In the genomic region with DNA sequence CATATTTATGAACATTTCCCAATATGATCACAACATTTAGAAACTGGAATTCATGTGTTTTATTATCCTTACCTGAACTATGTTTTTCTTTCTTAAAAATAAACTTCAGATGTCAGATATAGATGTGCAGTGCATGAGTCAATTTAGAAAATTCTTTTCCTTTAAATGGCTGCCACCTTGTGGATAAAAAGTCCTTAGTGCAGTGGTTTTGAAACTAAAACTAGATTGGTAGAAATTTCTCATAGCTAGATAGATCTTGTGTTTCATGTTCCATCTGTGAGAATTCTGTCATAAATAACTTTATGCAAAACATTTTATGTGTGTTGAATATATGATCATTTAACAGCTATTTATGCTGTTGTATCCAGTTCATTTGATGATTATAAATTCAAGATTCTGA, we compare ENCODE assay signal across 2 cellular contexts.
TF ChIP-seq lines count a peak whose summit lies in the region.

No MANE protein-coding gene starts in this region.

TF ChIP-seq in GM12878, 131 proteins besides CTCF, POLR2A, EP300 and RAD21 (continued from another document):
- TF ChIP-seq, protein P1, sequence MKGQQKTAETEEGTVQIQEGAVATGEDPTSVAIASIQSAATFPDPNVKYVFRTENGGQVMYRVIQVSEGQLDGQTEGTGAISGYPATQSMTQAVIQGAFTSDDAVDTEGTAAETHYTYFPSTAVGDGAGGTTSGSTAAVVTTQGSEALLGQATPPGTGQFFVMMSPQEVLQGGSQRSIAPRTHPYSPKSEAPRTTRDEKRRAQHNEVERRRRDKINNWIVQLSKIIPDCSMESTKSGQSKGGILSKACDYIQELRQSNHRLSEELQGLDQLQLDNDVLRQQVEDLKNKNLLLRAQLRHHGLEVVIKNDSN (IDR thresholded peaks at IDR 0.05; ENCODE audit: borderline replicate concordance, extremely low read length, insufficient read depth, low read depth, low read length): no peak
- TF ChIP-seq ESRRA (IDR thresholded peaks at IDR 0.05; ENCODE audit: low read length) (no peak), SMC3 (IDR thresholded peaks at IDR 0.05; ENCODE audit: borderline replicate concordance, low read length) (peak; percentile 82; the same call in 1 of the 2 replicates)
- TF ChIP-seq, protein P2, sequence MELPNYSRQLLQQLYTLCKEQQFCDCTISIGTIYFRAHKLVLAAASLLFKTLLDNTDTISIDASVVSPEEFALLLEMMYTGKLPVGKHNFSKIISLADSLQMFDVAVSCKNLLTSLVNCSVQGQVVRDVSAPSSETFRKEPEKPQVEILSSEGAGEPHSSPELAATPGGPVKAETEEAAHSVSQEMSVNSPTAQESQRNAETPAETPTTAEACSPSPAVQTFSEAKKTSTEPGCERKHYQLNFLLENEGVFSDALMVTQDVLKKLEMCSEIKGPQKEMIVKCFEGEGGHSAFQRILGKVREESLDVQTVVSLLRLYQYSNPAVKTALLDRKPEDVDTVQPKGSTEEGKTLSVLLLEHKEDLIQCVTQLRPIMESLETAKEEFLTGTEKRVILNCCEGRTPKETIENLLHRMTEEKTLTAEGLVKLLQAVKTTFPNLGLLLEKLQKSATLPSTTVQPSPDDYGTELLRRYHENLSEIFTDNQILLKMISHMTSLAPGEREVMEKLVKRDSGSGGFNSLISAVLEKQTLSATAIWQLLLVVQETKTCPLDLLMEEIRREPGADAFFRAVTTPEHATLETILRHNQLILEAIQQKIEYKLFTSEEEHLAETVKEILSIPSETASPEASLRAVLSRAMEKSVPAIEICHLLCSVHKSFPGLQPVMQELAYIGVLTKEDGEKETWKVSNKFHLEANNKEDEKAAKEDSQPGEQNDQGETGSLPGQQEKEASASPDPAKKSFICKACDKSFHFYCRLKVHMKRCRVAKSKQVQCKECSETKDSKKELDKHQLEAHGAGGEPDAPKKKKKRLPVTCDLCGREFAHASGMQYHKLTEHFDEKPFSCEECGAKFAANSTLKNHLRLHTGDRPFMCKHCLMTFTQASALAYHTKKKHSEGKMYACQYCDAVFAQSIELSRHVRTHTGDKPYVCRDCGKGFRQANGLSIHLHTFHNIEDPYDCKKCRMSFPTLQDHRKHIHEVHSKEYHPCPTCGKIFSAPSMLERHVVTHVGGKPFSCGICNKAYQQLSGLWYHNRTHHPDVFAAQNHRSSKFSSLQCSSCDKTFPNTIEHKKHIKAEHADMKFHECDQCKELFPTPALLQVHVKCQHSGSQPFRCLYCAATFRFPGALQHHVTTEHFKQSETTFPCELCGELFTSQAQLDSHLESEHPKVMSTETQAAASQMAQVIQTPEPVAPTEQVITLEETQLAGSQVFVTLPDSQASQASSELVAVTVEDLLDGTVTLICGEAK (IDR thresholded peaks at IDR 0.05; ENCODE audit: borderline replicate concordance): peak; percentile 57; the same call in 1 of the 2 replicates
- TF ChIP-seq, protein P3, sequence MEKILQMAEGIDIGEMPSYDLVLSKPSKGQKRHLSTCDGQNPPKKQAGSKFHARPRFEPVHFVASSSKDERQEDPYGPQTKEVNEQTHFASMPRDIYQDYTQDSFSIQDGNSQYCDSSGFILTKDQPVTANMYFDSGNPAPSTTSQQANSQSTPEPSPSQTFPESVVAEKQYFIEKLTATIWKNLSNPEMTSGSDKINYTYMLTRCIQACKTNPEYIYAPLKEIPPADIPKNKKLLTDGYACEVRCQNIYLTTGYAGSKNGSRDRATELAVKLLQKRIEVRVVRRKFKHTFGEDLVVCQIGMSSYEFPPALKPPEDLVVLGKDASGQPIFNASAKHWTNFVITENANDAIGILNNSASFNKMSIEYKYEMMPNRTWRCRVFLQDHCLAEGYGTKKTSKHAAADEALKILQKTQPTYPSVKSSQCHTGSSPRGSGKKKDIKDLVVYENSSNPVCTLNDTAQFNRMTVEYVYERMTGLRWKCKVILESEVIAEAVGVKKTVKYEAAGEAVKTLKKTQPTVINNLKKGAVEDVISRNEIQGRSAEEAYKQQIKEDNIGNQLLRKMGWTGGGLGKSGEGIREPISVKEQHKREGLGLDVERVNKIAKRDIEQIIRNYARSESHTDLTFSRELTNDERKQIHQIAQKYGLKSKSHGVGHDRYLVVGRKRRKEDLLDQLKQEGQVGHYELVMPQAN (conservative IDR thresholded peaks at IDR 0.05): no peak

TF ChIP-seq in WTC11, 78 proteins besides CTCF, POLR2A, EP300 and RAD21 (continued from another document):
- TF ChIP-seq, protein P4, sequence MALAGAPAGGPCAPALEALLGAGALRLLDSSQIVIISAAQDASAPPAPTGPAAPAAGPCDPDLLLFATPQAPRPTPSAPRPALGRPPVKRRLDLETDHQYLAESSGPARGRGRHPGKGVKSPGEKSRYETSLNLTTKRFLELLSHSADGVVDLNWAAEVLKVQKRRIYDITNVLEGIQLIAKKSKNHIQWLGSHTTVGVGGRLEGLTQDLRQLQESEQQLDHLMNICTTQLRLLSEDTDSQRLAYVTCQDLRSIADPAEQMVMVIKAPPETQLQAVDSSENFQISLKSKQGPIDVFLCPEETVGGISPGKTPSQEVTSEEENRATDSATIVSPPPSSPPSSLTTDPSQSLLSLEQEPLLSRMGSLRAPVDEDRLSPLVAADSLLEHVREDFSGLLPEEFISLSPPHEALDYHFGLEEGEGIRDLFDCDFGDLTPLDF (CRISPR knock-in tag; IDR thresholded peaks at IDR 0.05): no peak
- TF ChIP-seq, protein P5, sequence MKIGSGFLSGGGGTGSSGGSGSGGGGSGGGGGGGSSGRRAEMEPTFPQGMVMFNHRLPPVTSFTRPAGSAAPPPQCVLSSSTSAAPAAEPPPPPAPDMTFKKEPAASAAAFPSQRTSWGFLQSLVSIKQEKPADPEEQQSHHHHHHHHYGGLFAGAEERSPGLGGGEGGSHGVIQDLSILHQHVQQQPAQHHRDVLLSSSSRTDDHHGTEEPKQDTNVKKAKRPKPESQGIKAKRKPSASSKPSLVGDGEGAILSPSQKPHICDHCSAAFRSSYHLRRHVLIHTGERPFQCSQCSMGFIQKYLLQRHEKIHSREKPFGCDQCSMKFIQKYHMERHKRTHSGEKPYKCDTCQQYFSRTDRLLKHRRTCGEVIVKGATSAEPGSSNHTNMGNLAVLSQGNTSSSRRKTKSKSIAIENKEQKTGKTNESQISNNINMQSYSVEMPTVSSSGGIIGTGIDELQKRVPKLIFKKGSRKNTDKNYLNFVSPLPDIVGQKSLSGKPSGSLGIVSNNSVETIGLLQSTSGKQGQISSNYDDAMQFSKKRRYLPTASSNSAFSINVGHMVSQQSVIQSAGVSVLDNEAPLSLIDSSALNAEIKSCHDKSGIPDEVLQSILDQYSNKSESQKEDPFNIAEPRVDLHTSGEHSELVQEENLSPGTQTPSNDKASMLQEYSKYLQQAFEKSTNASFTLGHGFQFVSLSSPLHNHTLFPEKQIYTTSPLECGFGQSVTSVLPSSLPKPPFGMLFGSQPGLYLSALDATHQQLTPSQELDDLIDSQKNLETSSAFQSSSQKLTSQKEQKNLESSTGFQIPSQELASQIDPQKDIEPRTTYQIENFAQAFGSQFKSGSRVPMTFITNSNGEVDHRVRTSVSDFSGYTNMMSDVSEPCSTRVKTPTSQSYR (CRISPR knock-in tag; IDR thresholded peaks at IDR 0.05): no peak
- TF ChIP-seq NFATC4 (CRISPR knock-in tag; IDR thresholded peaks at IDR 0.05) (no peak), FOXK1 (CRISPR knock-in tag; IDR thresholded peaks at IDR 0.05) (no peak)
